Comparison of ENCODE assay signal across 25 cellular contexts in genomic region chr7:33421384-33421783, GRCh38.
DNase-seq lines count a peak whose midpoint lies in the region; ATAC-seq lines count a peak whose summit lies in the region.
"Had no signal": no experiment of that assay in that cellular context is flagged by ENCODE, and none has a peak within 500 bp of the region (broad histone marks: within the 10 kb centered on the region; RNA-seq: fewer than 3 reads in every experiment).

No MANE protein-coding gene starts in this region.

- no peaks in the 10 kb centered on the region for H3K9me2 ChIP-seq in Karpas-422 (replicated peaks; ENCODE audit: insufficient read depth, low read length)

- no peak for ATAC-seq in HG03135 (IDR thresholded peaks at IDR 0.05; ENCODE audit: unreplicated experiment)
- ATAC-seq: gastroesophageal sphincter had no signal

- no peaks in the 10 kb centered on the region for H3K79me2 ChIP-seq in Karpas-422 (ENCODE audit: low read length)

- H3K27ac ChIP-seq in Karpas-422 (ENCODE audit: low read length), result no peak overlapping the region
- H3K27ac ChIP-seq: gastroesophageal sphincter, left ventricle myocardium inferior, ovary, RWPE1, skin epidermis had no signal

- DNase-seq in AG08395 (ENCODE audit: low spot score) (peak; percentile 20), Karpas-422 (peak; percentile 17), fibroblast of gingiva (ENCODE audit: low read depth) (peak; percentile 12), myocyte (ENCODE audit: low read depth) (peak; percentile 11), NCI-H2029 treated with DMSO at 0.1 percent for 48 hours (lab: John Stamatoyannopoulos, UW) (no peak), C1 segment of cervical spinal cord (lab: John Stamatoyannopoulos, UW) (no peak)
- no peak for DNase-seq in NK-92 treated with Interleukin-12 subunit alpha and Interleukin-12 subunit beta, amount 100 ng/mL, for 24 hours (lab: John Stamatoyannopoulos, UW)
- DNase-seq: activated CD4-positive, alpha-beta T cell treated with anti-CD3 and anti-CD28 coated beads for 48 hours; activated CD8-positive, alpha-beta memory T cell treated with anti-CD3 and anti-CD28 coated beads, Interleukin-2, amount 50 U/mL, for 4 hours; activated gamma-delta T cell treated with Interleukin-2 at 50 U/mL for 16 hours; AML-193; anterior cingulate cortex; Calu3; endodermal cell; GF-D8; left ventricle myocardium inferior; MM.1S; NCI-H187 treated with DMSO at 0.1 percent for 48 hours; ovary; stimulated activated CD4-positive, alpha-beta T cell treated with anti-CD3 and anti-CD28 coated beads, Interleukin-4, amount 100 ng/mL, for 24 hours; SW 1271 had no signal

- no peak overlapping the region for H3K4me2 ChIP-seq in Karpas-422 (ENCODE audit: low read depth, low read length, poor library complexity, severe bottlenecking)

- H4K20me1 ChIP-seq in Karpas-422 (ENCODE audit: insufficient read depth, low read depth, low read length), result 0 out of 2 replicates have a peak, but pooled peaks cover 5% of the 10 kb centered on the region

- H3K27me3 ChIP-seq in Karpas-422 (ENCODE audit: low read length), result no peaks in the 10 kb centered on the region
- H3K27me3 ChIP-seq: gastroesophageal sphincter, ovary had no signal

- no peaks in the 10 kb centered on the region for H3K36me3 ChIP-seq in Karpas-422 (ENCODE audit: insufficient read depth, low read length)
- H3K36me3 ChIP-seq: gastroesophageal sphincter, left ventricle myocardium inferior, ovary had no signal

- no peak overlapping the region for H3K4me3 ChIP-seq in Karpas-422 (ENCODE audit: low read length)
- H3K4me3 ChIP-seq: gastroesophageal sphincter, left ventricle myocardium inferior, ovary, skin epidermis had no signal

- no peaks in the 10 kb centered on the region for H3K4me1 ChIP-seq in Karpas-422 (ENCODE audit: low read length)
- H3K4me1 ChIP-seq: left ventricle myocardium inferior had no signal

- no peaks in the 10 kb centered on the region for H3K9me3 ChIP-seq in Karpas-422 (ENCODE audit: low read length)
- H3K9me3 ChIP-seq: gastroesophageal sphincter, left ventricle myocardium inferior, ovary had no signal

- no peak overlapping the region for H3K9ac ChIP-seq in Karpas-422 (ENCODE audit: low read length)

- no peak overlapping the region for H2AFZ ChIP-seq in Karpas-422 (ENCODE audit: low read length)

Comparison
In these comparisons a context has a peak if more than half of its experiments do, and no peak if none do; other contexts are left out.
1. DNase-seq: peak in AG08395 (single experiment), Karpas-422 (single experiment), fibroblast of gingiva (single experiment) and myocyte (single experiment); none in NCI-H2029 treated with DMSO at 0.1 percent for 48 hours (single experiment), C1 segment of cervical spinal cord (0 of 14) and NK-92 treated with Interleukin-12 subunit alpha and Interleukin-12 subunit beta, amount 100 ng/mL, for 24 hours (single experiment).